Comparison of ENCODE assay signal across 9 cellular contexts in the genomic region with DNA sequence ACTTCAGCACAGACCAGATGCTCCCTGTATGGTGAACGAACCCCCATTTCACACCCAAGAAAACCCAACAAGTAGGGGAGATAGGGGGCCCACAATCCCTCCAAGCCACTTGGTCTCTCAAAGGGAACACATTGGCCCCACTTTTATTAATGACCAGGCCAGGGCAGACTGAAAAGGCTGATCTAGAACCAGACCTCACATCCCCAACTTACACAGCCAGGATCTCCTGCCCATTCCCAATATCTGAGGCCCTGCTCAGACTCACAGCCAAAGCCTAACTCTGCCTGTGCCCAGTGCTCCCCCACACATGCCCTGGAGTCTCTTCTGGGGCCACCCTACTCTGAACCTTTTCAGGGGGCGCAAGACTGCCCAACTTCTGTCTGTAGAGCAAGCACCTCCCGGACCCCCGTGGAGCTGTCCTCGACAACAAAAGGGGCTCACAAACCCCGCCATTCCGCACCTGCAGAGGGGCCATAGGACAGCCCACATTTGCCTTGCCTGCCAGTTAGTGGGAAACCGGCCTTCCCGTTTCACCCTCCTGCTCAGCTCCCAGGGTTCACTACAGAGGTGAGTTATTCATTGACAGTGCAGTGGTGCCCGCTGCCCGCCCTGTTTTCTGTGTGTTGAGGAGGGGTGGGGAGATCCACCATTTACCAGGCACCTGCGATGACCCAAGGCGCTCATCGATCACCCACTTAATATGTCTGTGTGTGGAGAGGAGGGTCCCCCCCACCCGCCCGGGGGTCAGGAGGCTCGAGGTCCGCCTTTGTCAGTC. TPM values are rescaled to one million over a fixed set of nuclear protein-coding genes. Genes with fewer than 3 reads are reported as not detected.
DNase-seq lines count a peak whose midpoint lies in the region; ATAC-seq, FAIRE-seq and TF ChIP-seq lines count a peak whose summit lies in the region.
"Had no signal": no experiment of that assay in that cellular context is flagged by ENCODE, and none has a peak within 500 bp of the region (broad histone marks: within the 10 kb centered on the region; RNA-seq: fewer than 3 reads in every experiment).

No MANE protein-coding gene starts in this region.

- FAIRE-seq in urothelium cell line (lab: Jason Lieb, UNC) (no peak), H54 (lab: Jason Lieb, UNC) (no peak)

- no peak for TF ChIP-seq CTCF in Caco-2 (IDR thresholded peaks at IDR 0.05; ENCODE audit: insufficient read depth in 1 of 2, low read depth in 1 of 2, low read length in 1 of 2, severe bottlenecking in 1 of 2, unreplicated experiment in 1 of 2)

- no peaks in the 10 kb centered on the region for H3K9me3 ChIP-seq in Caco-2
- H3K9me3 ChIP-seq in MG63 = no peaks in the 10 kb centered on the region
- H3K9me3 ChIP-seq in naive thymus-derived CD4-positive, alpha-beta T cell (ENCODE audit: control insufficient read depth in 2 of 3, low read length in 3 of 3) = no peaks in the 10 kb centered on the region

- DNase-seq in Caco-2 = peak; percentile 69 to 79
- no peak for DNase-seq in MG63
- DNase-seq in ecto neural progenitor cell (ENCODE audit: low spot score) = peak; percentile 63
- no peak for DNase-seq in naive thymus-derived CD4-positive, alpha-beta T cell
- DNase-seq in urothelium cell line (ENCODE audit: low spot score) = no peak
- no peak for DNase-seq in NCI-H1436 treated with DMSO at 0.1 percent for 48 hours (lab: John Stamatoyannopoulos, UW)
- no peak for DNase-seq in H54 (ENCODE audit: insufficient read length, low spot score)

- H3K27ac Mint-ChIP-seq in Caco-2 (ENCODE audit: unreplicated experiment) = peak overlapping the region; percentile 82
- H3K27ac Mint-ChIP-seq in naive thymus-derived CD4-positive, alpha-beta T cell = peak overlapping the region in 3 of 9 donors; percentile 24 to 41 (median 40)

- H3K27me3 ChIP-seq in Caco-2 (replicated peaks; ENCODE audit: control insufficient read depth, insufficient read depth, low read length) (no peaks in the 10 kb centered on the region), MG63 (no peaks in the 10 kb centered on the region)
- H3K27me3 ChIP-seq in naive thymus-derived CD4-positive, alpha-beta T cell (ENCODE audit: control insufficient read depth in 2 of 2, insufficient read depth in 2 of 2, low read length in 2 of 2) = no peaks in the 10 kb centered on the region

- H3K27me3 Mint-ChIP-seq in Caco-2 (ENCODE audit: insufficient read depth, unreplicated experiment) = no peaks in the 10 kb centered on the region
- H3K27me3 Mint-ChIP-seq in naive thymus-derived CD4-positive, alpha-beta T cell = peaks cover 0 to 30% (median 0%) of the 10 kb centered on the region in 5 donors

- H3K36me3 Mint-ChIP-seq in Caco-2 (ENCODE audit: insufficient read depth, unreplicated experiment) = peaks cover 73% of the 10 kb centered on the region
- H3K36me3 Mint-ChIP-seq in naive thymus-derived CD4-positive, alpha-beta T cell = peaks cover 0 to 12% (median 0%) of the 10 kb centered on the region in 5 donors

- H3K4me3 Mint-ChIP-seq in Caco-2 (ENCODE audit: unreplicated experiment) = peak overlapping the region; percentile 98
- peak overlapping the region; percentile 44 to 90 (median 64) for H3K4me3 Mint-ChIP-seq in naive thymus-derived CD4-positive, alpha-beta T cell

- BruUV-seq in Caco-2 (replicated peaks; lab: Mats Ljungman, UMichigan) = TSS peak; percentile 1

- peaks cover 56% of the 10 kb centered on the region for H3K4me1 ChIP-seq in Caco-2
- peaks cover 8 to 10% of the 10 kb centered on the region in 2 donors for H3K4me1 ChIP-seq in naive thymus-derived CD4-positive, alpha-beta T cell (ENCODE audit: control insufficient read depth in 2 of 2, insufficient read depth in 2 of 2, low read length in 2 of 2)

- H3K9me3 Mint-ChIP-seq in Caco-2 (ENCODE audit: unreplicated experiment) = no peaks in the 10 kb centered on the region
- peaks cover 0 to 2% (median 0%) of the 10 kb centered on the region in 11 donors for H3K9me3 Mint-ChIP-seq in naive thymus-derived CD4-positive, alpha-beta T cell

- POLR2A ChIA-PET in Caco-2 (lab: Charles Lee) = interaction anchor here (1.4 to 2.8 kb wide), 2 partner anchors 11 to 18 kb away, joined by 4 to 12 read pairs; partner anchors contain the start of genes ATRIP, CCDC51 and TMA7
- POLR2A ChIA-PET in naive thymus-derived CD4-positive, alpha-beta T cell (lab: Charles Lee) = interaction anchor here (1.0 kb wide), 1 partner anchor 14 kb away, joined by 3 read pairs; no protein-coding TSS in a partner anchor

- intact Hi-C loops in Caco-2 (cut with micrococcal nuclease; ENCODE audit: unreplicated experiment) = no loop called here
- intact Hi-C loops in naive thymus-derived CD4-positive, alpha-beta T cell (cut with micrococcal nuclease) = no loop called here

- CTCF ChIA-PET in Caco-2 (lab: Charles Lee) = interaction anchor here (1.0 to 1.9 kb wide), 2 partner anchors 28 to 130 kb away, joined by 3 to 15 read pairs; no protein-coding TSS in a partner anchor
- CTCF ChIA-PET in naive thymus-derived CD4-positive, alpha-beta T cell (lab: Charles Lee) = no interaction called here

- H3K36me3 ChIP-seq in Caco-2 (ENCODE audit: control insufficient read depth, insufficient read depth, low read length) (peaks cover 9% of the 10 kb centered on the region), MG63 (no peaks in the 10 kb centered on the region; the same call in 1 of the 2 replicates)
- peaks cover 0 to 17% (median 3%) of the 10 kb centered on the region in 3 experiments for H3K36me3 ChIP-seq in naive thymus-derived CD4-positive, alpha-beta T cell (ENCODE audit: control insufficient read depth in 2 of 3, insufficient read depth in 3 of 3, low read length in 3 of 3)

- H3K4me3 ChIP-seq in Caco-2 (ENCODE audit: low read depth, low read length) (peak overlapping the region; percentile 84), MG63 (peak overlapping the region; percentile 50)
- no peak overlapping the region for H3K4me3 ChIP-seq in naive thymus-derived CD4-positive, alpha-beta T cell (ENCODE audit: low read length)

- no peak for ATAC-seq in naive thymus-derived CD4-positive, alpha-beta T cell
- no peak for ATAC-seq in GM18867 (IDR thresholded peaks at IDR 0.05; ENCODE audit: unreplicated experiment)

- no peak overlapping the region for H3K27ac ChIP-seq in naive thymus-derived CD4-positive, alpha-beta T cell (ENCODE audit: low read depth, low read length)

- H3K4me1 Mint-ChIP-seq in Caco-2 (ENCODE audit: low read depth, unreplicated experiment) = peaks cover 50% of the 10 kb centered on the region
- peaks cover 0 to 17% (median 0%) of the 10 kb centered on the region in 7 donors for H3K4me1 Mint-ChIP-seq in naive thymus-derived CD4-positive, alpha-beta T cell

- no peak for TF ChIP-seq POLR2A in H54 (IDR thresholded peaks at IDR 0.05; ENCODE audit: low read depth, low read length)

RNA-seq across cellular contexts. Expression of gene PLXNB1, which starts 1.6 kb away (rescaled TPM):
- total RNA-seq in Caco-2 (2022) = 149 and 164 TPM in 2 replicates
- total RNA-seq in MG63 (2014; rRNA removed; shearing (Covaris generic); ENCODE audit: low replicate concordance) = 1.6 and 7.0 TPM in 2 replicates
- 1 to 10 TPM in 4 of 5 experiments, under 1 TPM in 1; 0.79 to 3.3 (median 2.7) TPM for total RNA-seq in naive thymus-derived CD4-positive, alpha-beta T cell
- not detected for polyA plus RNA-seq in naive thymus-derived CD4-positive, alpha-beta T cell

RNA-seq across cellular contexts. Expression of gene CCDC51, which starts 11.6 kb away (rescaled TPM):
- total RNA-seq in Caco-2 (2022) = 48.9 and 59.5 TPM in 2 replicates
- total RNA-seq in MG63 (2014; rRNA removed; shearing (Covaris generic); ENCODE audit: low replicate concordance) = 26.9 and 28.6 TPM in 2 replicates
- 10 to 100 TPM in 1 of 5 experiments, 1 to 10 TPM in 4; 3.6 to 16.5 (median 5.0) TPM for total RNA-seq in naive thymus-derived CD4-positive, alpha-beta T cell
- polyA plus RNA-seq in naive thymus-derived CD4-positive, alpha-beta T cell = 10 to 100 TPM; 10.2 to 14.3 TPM

RNA-seq across cellular contexts. Expression of gene TMA7, which starts 11.8 kb away (rescaled TPM):
- 205 and 227 TPM in 2 replicates for total RNA-seq in Caco-2 (2022)
- total RNA-seq in MG63 (2014; rRNA removed; shearing (Covaris generic); ENCODE audit: low replicate concordance) = 316 and 348 TPM in 2 replicates
- 100 to 1,000 TPM; 193 to 278 (median 236) TPM for total RNA-seq in naive thymus-derived CD4-positive, alpha-beta T cell
- 100 to 1,000 TPM; 512 to 752 TPM for polyA plus RNA-seq in naive thymus-derived CD4-positive, alpha-beta T cell

RNA-seq across cellular contexts. Expression of gene ATRIP, which starts 18.3 kb away (rescaled TPM):
- 14.4 and 15.9 TPM in 2 replicates for total RNA-seq in Caco-2 (2022)
- total RNA-seq in MG63 (2014; rRNA removed; shearing (Covaris generic); ENCODE audit: low replicate concordance) = 6.8 and 25.3 TPM in 2 replicates
- 10 to 100 TPM in 3 of 5 experiments, 1 to 10 TPM in 2; 7.9 to 14.2 (median 12.5) TPM for total RNA-seq in naive thymus-derived CD4-positive, alpha-beta T cell
- polyA plus RNA-seq in naive thymus-derived CD4-positive, alpha-beta T cell = 10 to 100 TPM; 10.7 to 16.2 TPM

RNA-seq across cellular contexts. Expression of gene FBXW12, which starts 56.3 kb away (rescaled TPM):
- total RNA-seq in Caco-2 (2022) = 1.7 and 2.3 TPM in 2 replicates
- not detected in 2 replicates for total RNA-seq in MG63 (2014; rRNA removed; shearing (Covaris generic); ENCODE audit: low replicate concordance)
- total RNA-seq in naive thymus-derived CD4-positive, alpha-beta T cell = not detected
- polyA plus RNA-seq in naive thymus-derived CD4-positive, alpha-beta T cell = not detected
- total RNA-seq: NCI-H460 had no signal

Comparison
In these comparisons a context has a peak if more than half of its experiments do, and no peak if none do; other contexts are left out.
1. DNase-seq: peak in Caco-2 (2 of 2) and ecto neural progenitor cell (single experiment); none in MG63 (single experiment), naive thymus-derived CD4-positive, alpha-beta T cell (0 of 9), urothelium cell line (single experiment), NCI-H1436 treated with DMSO at 0.1 percent for 48 hours (single experiment) and H54 (single experiment).
2. RNA of gene PLXNB1, which starts 1.6 kb away (total RNA-seq): 149 to 164 TPM in Caco-2; 1.6 to 7.0 TPM in MG63 and 0.79 to 3.3 TPM in naive thymus-derived CD4-positive, alpha-beta T cell; every median in the first group is over 10 times any median in the second.